19 cellular contexts compared by ENCODE assay signal in genomic region chr2:223880779-223881178, GRCh38. TPM values are rescaled to one million over a fixed set of nuclear protein-coding genes. Genes with fewer than 3 reads are reported as not detected.
DNase-seq lines count a peak whose midpoint lies in the region; ATAC-seq lines count a peak whose summit lies in the region.
"Had no signal": no experiment of that assay in that cellular context is flagged by ENCODE, and none has a peak within 500 bp of the region (broad histone marks: within the 10 kb centered on the region; RNA-seq: fewer than 3 reads in every experiment).

No MANE protein-coding gene starts in this region.

- CTCF ChIA-PET in activated CD8-positive, alpha-beta memory T cell treated with anti-CD3 and anti-CD28 coated beads, Interleukin-2, amount 10 ng/mL, durations not matched to agents 7 days and 5 days (lab: Charles Lee) = interaction anchor here (2.4 kb wide), 1 partner anchor 120 kb away, joined by 8 read pairs; no protein-coding TSS in a partner anchor

- H3K9me3 Mint-ChIP-seq in activated CD8-positive, alpha-beta memory T cell treated with anti-CD3 and anti-CD28 coated beads, Interleukin-2, amount 10 ng/mL, durations not matched to agents 7 days and 5 days (ENCODE audit: low read depth) = no peaks in the 10 kb centered on the region
- H3K9me3 Mint-ChIP-seq in activated naive CD8-positive, alpha-beta T cell treated with anti-CD3 and anti-CD28 coated beads for 36 hours = no peaks in the 10 kb centered on the region

- peaks cover 23% of the 10 kb centered on the region for H3K4me1 Mint-ChIP-seq in activated CD8-positive, alpha-beta memory T cell treated with anti-CD3 and anti-CD28 coated beads, Interleukin-2, amount 10 ng/mL, durations not matched to agents 7 days and 5 days
- no peaks in the 10 kb centered on the region for H3K4me1 Mint-ChIP-seq in activated naive CD8-positive, alpha-beta T cell treated with anti-CD3 and anti-CD28 coated beads for 36 hours

- ATAC-seq in activated CD8-positive, alpha-beta memory T cell treated with anti-CD3 and anti-CD28 coated beads, Interleukin-2, amount 10 ng/mL, durations not matched to agents 7 days and 5 days = no peak
- no peak for ATAC-seq in left ventricle myocardium superior
- ATAC-seq: HCT116 had no signal

- H3K27ac Mint-ChIP-seq in activated CD8-positive, alpha-beta memory T cell treated with anti-CD3 and anti-CD28 coated beads, Interleukin-2, amount 10 ng/mL, durations not matched to agents 7 days and 5 days = peak overlapping the region; percentile 75
- H3K27ac Mint-ChIP-seq in activated naive CD8-positive, alpha-beta T cell treated with anti-CD3 and anti-CD28 coated beads for 36 hours = no peak overlapping the region

- H3K27me3 Mint-ChIP-seq in activated CD8-positive, alpha-beta memory T cell treated with anti-CD3 and anti-CD28 coated beads, Interleukin-2, amount 10 ng/mL, durations not matched to agents 7 days and 5 days = no peaks in the 10 kb centered on the region
- no peaks in the 10 kb centered on the region for H3K27me3 Mint-ChIP-seq in activated naive CD8-positive, alpha-beta T cell treated with anti-CD3 and anti-CD28 coated beads for 36 hours

- DNase-seq in activated CD8-positive, alpha-beta memory T cell treated with anti-CD3 and anti-CD28 coated beads, Interleukin-2, amount 10 ng/mL, durations not matched to agents 7 days and 5 days = no peak
- DNase-seq in activated CD8-positive, alpha-beta memory T cell treated with anti-CD3 and anti-CD28 coated beads for 24 hours = no peak
- DNase-seq in NCI-H1694 treated with DMSO at 0.1 percent for 48 hours (lab: John Stamatoyannopoulos, UW) = peak; percentile 28
- DNase-seq in inferior parietal cortex (ENCODE audit: extremely low spot score) = peak; percentile 33
- peak; percentile 8 for DNase-seq in putamen (ENCODE audit: low spot score)
- DNase-seq in activated naive CD8-positive, alpha-beta T cell treated with anti-CD3 and anti-CD28 coated beads for 36 hours = no peak
- no peak for DNase-seq in activated naive CD4-positive, alpha-beta T cell (lab: John Stamatoyannopoulos, UW)
- no peak for DNase-seq in left ventricle myocardium superior
- DNase-seq: AML-193, DMS79, KG1, NCI-H1092 treated with DMSO at 0.1 percent for 48 hours, NCI-H146, NCI-H2081, NCI-H748 treated with DMSO at 0.1 percent for 48 hours, PC-9, RPMI8226, SHP77 had no signal

- intact Hi-C loops in left ventricle myocardium superior (cut with micrococcal nuclease) = no loop called here

- H3K4me3 Mint-ChIP-seq in activated CD8-positive, alpha-beta memory T cell treated with anti-CD3 and anti-CD28 coated beads, Interleukin-2, amount 10 ng/mL, durations not matched to agents 7 days and 5 days = no peak overlapping the region
- no peak overlapping the region for H3K4me3 Mint-ChIP-seq in activated naive CD8-positive, alpha-beta T cell treated with anti-CD3 and anti-CD28 coated beads for 36 hours

- H3K36me3 Mint-ChIP-seq in activated CD8-positive, alpha-beta memory T cell treated with anti-CD3 and anti-CD28 coated beads, Interleukin-2, amount 10 ng/mL, durations not matched to agents 7 days and 5 days = peaks cover 61% of the 10 kb centered on the region
- peaks cover 22% of the 10 kb centered on the region for H3K36me3 Mint-ChIP-seq in activated naive CD8-positive, alpha-beta T cell treated with anti-CD3 and anti-CD28 coated beads for 36 hours

RNA-seq across cellular contexts. Expression of gene AP1S3, which starts 43.4 kb away (rescaled TPM):
- 10 to 100 TPM; 12.9 to 13.5 TPM for total RNA-seq in activated CD8-positive, alpha-beta memory T cell treated with anti-CD3 and anti-CD28 coated beads, Interleukin-2, amount 10 ng/mL, durations not matched to agents 7 days and 5 days
- 10 to 100 TPM; 10.5 to 11.3 TPM for total RNA-seq in activated naive CD8-positive, alpha-beta T cell treated with anti-CD3 and anti-CD28 coated beads for 36 hours
- 0.50 TPM for total RNA-seq in left ventricle myocardium superior

Comparison
In these comparisons a context has a peak if more than half of its experiments do, and no peak if none do; other contexts are left out.
1. DNase-seq: peak in NCI-H1694 treated with DMSO at 0.1 percent for 48 hours (single experiment), inferior parietal cortex (single experiment) and putamen (single experiment); none in activated CD8-positive, alpha-beta memory T cell treated with anti-CD3 and anti-CD28 coated beads, Interleukin-2, amount 10 ng/mL, durations not matched to agents 7 days and 5 days (single experiment), activated CD8-positive, alpha-beta memory T cell treated with anti-CD3 and anti-CD28 coated beads for 24 hours (single experiment), activated naive CD8-positive, alpha-beta T cell treated with anti-CD3 and anti-CD28 coated beads for 36 hours (single experiment), activated naive CD4-positive, alpha-beta T cell (0 of 4) and left ventricle myocardium superior (single experiment).